In genomic region chr2:204900487-204900886, GRCh38 we compare ENCODE assay signal across 19 cellular contexts.
DNase-seq lines count a peak whose midpoint lies in the region; TF ChIP-seq lines count a peak whose summit lies in the region.
"Had no signal": no experiment of that assay in that cellular context is flagged by ENCODE, and none has a peak within 500 bp of the region (broad histone marks: within the 10 kb centered on the region; RNA-seq: fewer than 3 reads in every experiment).

No MANE protein-coding gene starts in this region.

- H3K4me1 Mint-ChIP-seq in activated T-helper 2 cell treated with anti-CD3 and anti-CD28 coated beads, Interferon-gamma antibody, Interleukin-2, Interleukin-4, amounts not matched to agents 10 μg/mL and 5 μg/mL and 100 μg/mL, durations not matched to agents 14 hours and 24 hours and 36 hours (ENCODE audit: low read depth): peaks cover 40% of the 10 kb centered on the region
- H3K4me1 Mint-ChIP-seq: IgD-negative memory B cell had no signal

- H3K27me3 ChIP-seq in colonic mucosa: no peaks in the 10 kb centered on the region
- H3K27me3 ChIP-seq: cardiac muscle cell, left lung, transverse colon had no signal

- no peak for TF ChIP-seq CTCF in colonic mucosa (IDR thresholded peaks at IDR 0.05)

- H3K9ac ChIP-seq in colonic mucosa (ENCODE audit: low read depth in 2 of 2, low read length in 2 of 2): no peak overlapping the region

- H3K9me3 Mint-ChIP-seq in activated T-helper 2 cell treated with anti-CD3 and anti-CD28 coated beads, Interferon-gamma antibody, Interleukin-2, Interleukin-4, amounts not matched to agents 10 μg/mL and 5 μg/mL and 100 μg/mL, durations not matched to agents 14 hours and 24 hours and 36 hours: peaks cover 23% of the 10 kb centered on the region

- intact Hi-C loops in activated T-helper 2 cell treated with anti-CD3 and anti-CD28 coated beads, Interferon-gamma antibody, Interleukin-2, Interleukin-4, amounts not matched to agents 10 μg/mL and 5 μg/mL and 100 μg/mL, durations not matched to agents 14 hours and 24 hours and 36 hours (cut with micrococcal nuclease): loop anchor here (1.0 kb wide), 1 partner anchor 49 kb away; no protein-coding TSS in a partner anchor
- intact Hi-C loops in colonic mucosa (cut with DNase I): no loop called here

- peak overlapping the region; percentile 26 for H3K27ac Mint-ChIP-seq in activated T-helper 2 cell treated with anti-CD3 and anti-CD28 coated beads, Interferon-gamma antibody, Interleukin-2, Interleukin-4, amounts not matched to agents 10 μg/mL and 5 μg/mL and 100 μg/mL, durations not matched to agents 14 hours and 24 hours and 36 hours
- H3K27ac Mint-ChIP-seq: activated naive CD8-positive, alpha-beta T cell treated with anti-CD3 and anti-CD28 coated beads, Interleukin-2, amount 50 U/mL, for 24 hours; IgD-negative memory B cell had no signal

- H3K36me3 Mint-ChIP-seq in activated T-helper 2 cell treated with anti-CD3 and anti-CD28 coated beads, Interferon-gamma antibody, Interleukin-2, Interleukin-4, amounts not matched to agents 10 μg/mL and 5 μg/mL and 100 μg/mL, durations not matched to agents 14 hours and 24 hours and 36 hours (ENCODE audit: low read depth): peaks cover 40% of the 10 kb centered on the region

- no peaks in the 10 kb centered on the region for H3K27me3 Mint-ChIP-seq in activated T-helper 2 cell treated with anti-CD3 and anti-CD28 coated beads, Interferon-gamma antibody, Interleukin-2, Interleukin-4, amounts not matched to agents 10 μg/mL and 5 μg/mL and 100 μg/mL, durations not matched to agents 14 hours and 24 hours and 36 hours (ENCODE audit: low read depth)
- H3K27me3 Mint-ChIP-seq: activated naive CD8-positive, alpha-beta T cell treated with anti-CD3 and anti-CD28 coated beads, Interleukin-2, amount 50 U/mL, for 24 hours; IgD-negative memory B cell had no signal

- H3K36me3 ChIP-seq in colonic mucosa: no peaks in the 10 kb centered on the region
- H3K36me3 ChIP-seq: cardiac muscle cell, left lung, transverse colon had no signal

- H3K4me3 ChIP-seq in colonic mucosa: no peak overlapping the region
- H3K4me3 ChIP-seq: cardiac muscle cell, left lung, skin epidermis, transverse colon had no signal

- H3K4me1 ChIP-seq in colonic mucosa: no peaks in the 10 kb centered on the region
- H3K4me1 ChIP-seq: left lung had no signal

- H3K9me3 ChIP-seq in colonic mucosa: no peaks in the 10 kb centered on the region
- H3K9me3 ChIP-seq: transverse colon had no signal

- DNase-seq in DMS153 (lab: John Stamatoyannopoulos, UW): peak; percentile 71
- peak; percentile 13 for DNase-seq in HuH-7.5 (ENCODE audit: low spot score)
- no peak for DNase-seq in activated T-helper 2 cell treated with anti-CD3 and anti-CD28 coated beads, Interferon-gamma antibody, Interleukin-2, Interleukin-4, amounts not matched to agents 10 μg/mL and 5 μg/mL and 100 μg/mL, durations not matched to agents 14 hours and 24 hours and 36 hours (ENCODE audit: low spot score)
- peak; percentile 22 to 54 for DNase-seq in lung microvascular endothelial cell (ENCODE audit: low read depth in 2 of 2)
- DNase-seq in SK-N-DZ (ENCODE audit: low spot score): no peak
- DNase-seq in DMS114 treated with DMSO at 0.1 percent for 48 hours (lab: John Stamatoyannopoulos, UW; ENCODE audit: unreplicated experiment): no peak
- DNase-seq in colonic mucosa: no peak
- DNase-seq: activated CD4-positive, alpha-beta T cell treated with anti-CD3 and anti-CD28 coated beads for 4 hours; activated naive CD8-positive, alpha-beta T cell treated with anti-CD3 and anti-CD28 coated beads, Interleukin-2, amount 50 U/mL, for 24 hours; activated T-cell treated with anti-CD3 and anti-CD28 coated beads, Interleukin-2, amount 50 U/mL, for 4 hours; C1 segment of cervical spinal cord; effector CD8-positive, alpha-beta T cell; left lung; NCI-H1048; SHP77 treated with DMSO at 0.1 percent for 48 hours; transverse colon had no signal

- H3K27ac ChIP-seq in colonic mucosa: no peak overlapping the region
- H3K27ac ChIP-seq: cardiac muscle cell, left lung, skin epidermis, transverse colon had no signal

- H3K4me3 Mint-ChIP-seq in activated T-helper 2 cell treated with anti-CD3 and anti-CD28 coated beads, Interferon-gamma antibody, Interleukin-2, Interleukin-4, amounts not matched to agents 10 μg/mL and 5 μg/mL and 100 μg/mL, durations not matched to agents 14 hours and 24 hours and 36 hours (ENCODE audit: low read depth): no peak overlapping the region
- H3K4me3 Mint-ChIP-seq: activated naive CD8-positive, alpha-beta T cell treated with anti-CD3 and anti-CD28 coated beads, Interleukin-2, amount 50 U/mL, for 24 hours had no signal

Comparison
In these comparisons a context has a peak if more than half of its experiments do, and no peak if none do; other contexts are left out.
1. DNase-seq: peak in DMS153 (single experiment), HuH-7.5 (single experiment) and lung microvascular endothelial cell (2 of 2); none in activated T-helper 2 cell treated with anti-CD3 and anti-CD28 coated beads, Interferon-gamma antibody, Interleukin-2, Interleukin-4, amounts not matched to agents 10 μg/mL and 5 μg/mL and 100 μg/mL, durations not matched to agents 14 hours and 24 hours and 36 hours (single experiment), SK-N-DZ (single experiment), DMS114 treated with DMSO at 0.1 percent for 48 hours (single experiment) and colonic mucosa (single experiment).